Comparison of ENCODE assay signal across 8 cellular contexts in the genomic region with DNA sequence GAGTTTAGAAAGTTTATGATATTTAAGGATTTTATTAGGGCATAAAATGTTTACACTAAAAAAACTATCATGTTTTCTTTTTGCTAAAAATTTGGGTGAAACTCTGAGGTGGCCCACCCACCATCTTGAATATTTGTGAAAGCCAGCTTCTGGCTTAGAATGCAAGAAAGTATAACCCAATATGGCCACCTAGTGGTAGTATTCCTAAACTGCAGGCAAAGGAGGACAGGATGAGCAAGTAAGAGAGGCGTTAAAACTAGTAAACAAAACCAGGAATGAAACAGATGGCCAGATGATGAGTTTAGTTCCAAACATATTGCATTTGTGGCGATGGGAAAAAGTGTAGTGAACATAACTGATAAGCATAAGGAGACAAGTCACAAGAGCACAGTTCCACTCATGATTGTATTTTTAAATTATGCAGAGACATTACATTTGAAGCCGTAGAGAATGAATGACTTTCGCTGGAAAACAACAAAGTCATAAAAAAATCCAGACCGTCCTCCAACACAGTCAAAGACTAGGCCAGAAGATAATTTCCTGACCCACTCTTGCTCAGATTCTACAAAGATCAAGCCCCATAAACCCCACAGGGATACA.
A peak's percentile ranks its signal among the peaks of the same experiment; 100 is the strongest.
DNase-seq lines count a peak whose midpoint lies in the region; ATAC-seq and TF ChIP-seq lines count a peak whose summit lies in the region.

No MANE protein-coding gene starts in this region.

- no peaks in the 10 kb centered on the region for H3K27me3 Mint-ChIP-seq in CD4-positive, alpha-beta memory T cell
- no peaks in the 10 kb centered on the region for H3K27me3 Mint-ChIP-seq in activated T-helper 1 cell treated with anti-CD3 and anti-CD28 coated beads, Interleukin-12 subunit alpha, Interleukin-12 subunit beta, Interleukin-2, Interleukin-4 antibody, amounts not matched to agents 30 ng/mL and 10 ng/mL and 1 ng/mL, durations not matched to agents 14 hours and 24 hours and 36 hours (ENCODE audit: insufficient read depth)

- no peaks in the 10 kb centered on the region for H3K4me1 ChIP-seq in CD4-positive, alpha-beta memory T cell (ENCODE audit: insufficient read depth, low read length)
- H3K4me1 ChIP-seq in prostate gland (replicated peaks): no peaks in the 10 kb centered on the region

- no peak overlapping the region for H3K27ac ChIP-seq in CD4-positive, alpha-beta memory T cell (ENCODE audit: low read depth, low read length)
- no peak overlapping the region for H3K27ac ChIP-seq in prostate gland

- H3K27me3 ChIP-seq in CD4-positive, alpha-beta memory T cell (ENCODE audit: insufficient read depth, low read length): no peaks in the 10 kb centered on the region
- no peaks in the 10 kb centered on the region for H3K27me3 ChIP-seq in prostate gland (replicated peaks; ENCODE audit: insufficient read depth)

- DNase-seq in CD4-positive, alpha-beta memory T cell: peak; percentile 50 to 61 (median 56)
- peak; percentile 26 for DNase-seq in NCI-H748 treated with DMSO at 0.1 percent for 48 hours (lab: John Stamatoyannopoulos, UW)
- peak; percentile 32 for DNase-seq in activated T-helper 1 cell treated with anti-CD3 and anti-CD28 coated beads, Interleukin-12 subunit alpha, Interleukin-12 subunit beta, Interleukin-2, Interleukin-4 antibody, amounts not matched to agents 30 ng/mL and 10 ng/mL and 1 ng/mL, durations not matched to agents 14 hours and 24 hours and 36 hours (ENCODE audit: low spot score)
- peak; percentile 72 for DNase-seq in glomerular endothelial cell (ENCODE audit: extremely low read depth, low read depth, low spot score)
- DNase-seq in prostate gland (ENCODE audit: low spot score): peak; percentile 66

- POLR2A ChIA-PET in CD4-positive, alpha-beta memory T cell (lab: Charles Lee; ENCODE audit: partially characterized antibody): no interaction called here

- no peak for TF ChIP-seq POLR2A in prostate gland (IDR thresholded peaks at IDR 0.05)

- H3K4me3 ChIP-seq in CD4-positive, alpha-beta memory T cell (ENCODE audit: low read length in 2 of 2): no peak overlapping the region
- H3K4me3 ChIP-seq in prostate gland: no peak overlapping the region

- H3K9me3 Mint-ChIP-seq in CD4-positive, alpha-beta memory T cell: peaks cover 0 to 2% (median 0%) of the 10 kb centered on the region in 8 donors
- no peaks in the 10 kb centered on the region for H3K9me3 Mint-ChIP-seq in activated T-helper 1 cell treated with anti-CD3 and anti-CD28 coated beads, Interleukin-12 subunit alpha, Interleukin-12 subunit beta, Interleukin-2, Interleukin-4 antibody, amounts not matched to agents 30 ng/mL and 10 ng/mL and 1 ng/mL, durations not matched to agents 14 hours and 24 hours and 36 hours

- WGBS in prostate gland: 46% methylated on average over 5 of the region's 5 CpGs

- no peak overlapping the region for H3K4me3 Mint-ChIP-seq in CD4-positive, alpha-beta memory T cell
- no peak overlapping the region for H3K4me3 Mint-ChIP-seq in activated T-helper 1 cell treated with anti-CD3 and anti-CD28 coated beads, Interleukin-12 subunit alpha, Interleukin-12 subunit beta, Interleukin-2, Interleukin-4 antibody, amounts not matched to agents 30 ng/mL and 10 ng/mL and 1 ng/mL, durations not matched to agents 14 hours and 24 hours and 36 hours

- TF ChIP-seq CTCF in prostate gland (IDR thresholded peaks at IDR 0.05): peak; percentile 73 to 80 (median 74)

- H3K27ac Mint-ChIP-seq in CD4-positive, alpha-beta memory T cell: no peak overlapping the region
- no peak overlapping the region for H3K27ac Mint-ChIP-seq in activated T-helper 1 cell treated with anti-CD3 and anti-CD28 coated beads, Interleukin-12 subunit alpha, Interleukin-12 subunit beta, Interleukin-2, Interleukin-4 antibody, amounts not matched to agents 30 ng/mL and 10 ng/mL and 1 ng/mL, durations not matched to agents 14 hours and 24 hours and 36 hours

- no peaks in the 10 kb centered on the region for H3K9me3 ChIP-seq in CD4-positive, alpha-beta memory T cell (ENCODE audit: control insufficient read depth in 1 of 2, low read length in 2 of 2)
- no peaks in the 10 kb centered on the region for H3K9me3 ChIP-seq in prostate gland

- H3K36me3 Mint-ChIP-seq in CD4-positive, alpha-beta memory T cell: peaks cover 14 to 18% of the 10 kb centered on the region in 2 donors
- H3K36me3 Mint-ChIP-seq in activated T-helper 1 cell treated with anti-CD3 and anti-CD28 coated beads, Interleukin-12 subunit alpha, Interleukin-12 subunit beta, Interleukin-2, Interleukin-4 antibody, amounts not matched to agents 30 ng/mL and 10 ng/mL and 1 ng/mL, durations not matched to agents 14 hours and 24 hours and 36 hours (ENCODE audit: low read depth): peaks cover 8% of the 10 kb centered on the region

- H3K4me1 Mint-ChIP-seq in CD4-positive, alpha-beta memory T cell: peaks cover 0 to 4% (median 2%) of the 10 kb centered on the region in 4 donors
- H3K4me1 Mint-ChIP-seq in activated T-helper 1 cell treated with anti-CD3 and anti-CD28 coated beads, Interleukin-12 subunit alpha, Interleukin-12 subunit beta, Interleukin-2, Interleukin-4 antibody, amounts not matched to agents 30 ng/mL and 10 ng/mL and 1 ng/mL, durations not matched to agents 14 hours and 24 hours and 36 hours (ENCODE audit: low read depth): no peaks in the 10 kb centered on the region

- intact Hi-C loops in CD4-positive, alpha-beta memory T cell (cut with micrococcal nuclease): loop anchor here (1.0 to 10.0 kb wide), 4 partner anchors 59 to 1269 kb away; no protein-coding TSS in a partner anchor
- intact Hi-C loops in activated T-helper 1 cell treated with anti-CD3 and anti-CD28 coated beads, Interleukin-12 subunit alpha, Interleukin-12 subunit beta, Interleukin-2, Interleukin-4 antibody, amounts not matched to agents 30 ng/mL and 10 ng/mL and 1 ng/mL, durations not matched to agents 14 hours and 24 hours and 36 hours (cut with micrococcal nuclease): loop anchor here (1.0 to 10.0 kb wide), 3 partner anchors 57 to 321 kb away; no protein-coding TSS in a partner anchor
- intact Hi-C loops in prostate gland (cut with DNase I): loop anchor here (2.0 kb wide), 1 partner anchor 197 kb away; no protein-coding TSS in a partner anchor

- ATAC-seq in GM18520 (IDR thresholded peaks at IDR 0.05; ENCODE audit: unreplicated experiment) (peak; percentile 81), HG03442 (IDR thresholded peaks at IDR 0.05; ENCODE audit: unreplicated experiment) (peak; percentile 84), GM21390 (IDR thresholded peaks at IDR 0.05; ENCODE audit: unreplicated experiment) (no peak)

- CTCF ChIA-PET in CD4-positive, alpha-beta memory T cell (lab: Charles Lee; ENCODE audit: partially characterized antibody): interaction anchor here (0.8 to 1.8 kb wide), 13 partner anchors 10 to 200 kb away, joined by 3 to 10 read pairs (median 3); no protein-coding TSS in a partner anchor

- H3K36me3 ChIP-seq in CD4-positive, alpha-beta memory T cell (ENCODE audit: insufficient read depth, low read length): no peaks in the 10 kb centered on the region
- H3K36me3 ChIP-seq in prostate gland: no peaks in the 10 kb centered on the region
